31 cellular contexts compared by ENCODE assay signal in genomic region chr1:171379846-171380245, GRCh38.
"Had no signal": no experiment of that assay in that cellular context is flagged by ENCODE, and none has a peak within 500 bp of the region (broad histone marks: within the 10 kb centered on the region; RNA-seq: fewer than 3 reads in every experiment).

No MANE protein-coding gene starts in this region.

- H3K27ac Mint-ChIP-seq: activated CD4-positive, alpha-beta T cell treated with anti-CD3 and anti-CD28 coated beads, Interleukin-2, amount 10 ng/mL, durations not matched to agents 24 days and 14 days; activated CD8-positive, alpha-beta T cell treated with anti-CD3 and anti-CD28 coated beads, Interleukin-2, amount 10 ng/mL, durations not matched to agents 7 days and 5 days; activated naive CD4-positive, alpha-beta T cell treated with anti-CD3 and anti-CD28 coated beads, Interleukin-2, amount 50 U/mL, for 24 hours; activated naive CD8-positive, alpha-beta T cell treated with anti-CD3 and anti-CD28 coated beads, Interleukin-2, amount 10 ng/mL, durations not matched to agents 7 days and 5 days; activated T-cell treated with anti-CD3 and anti-CD28 coated beads, Interleukin-2, amount 50 U/mL, for 24 hours; activated T-helper 2 cell treated with anti-CD3 and anti-CD28 coated beads, Interferon-gamma antibody, Interleukin-2, Interleukin-4, amounts not matched to agents 10 μg/mL and 5 μg/mL and 100 μg/mL, durations not matched to agents 14 hours and 24 hours and 36 hours had no signal

- H3K4me3 Mint-ChIP-seq: activated CD4-positive, alpha-beta T cell treated with anti-CD3 and anti-CD28 coated beads, Interleukin-2, amount 10 ng/mL, durations not matched to agents 24 days and 14 days; activated CD8-positive, alpha-beta T cell treated with anti-CD3 and anti-CD28 coated beads, Interleukin-2, amount 10 ng/mL, durations not matched to agents 7 days and 5 days; activated naive CD4-positive, alpha-beta T cell treated with anti-CD3 and anti-CD28 coated beads, Interleukin-2, amount 50 U/mL, for 24 hours; activated naive CD8-positive, alpha-beta T cell treated with anti-CD3 and anti-CD28 coated beads, Interleukin-2, amount 10 ng/mL, durations not matched to agents 7 days and 5 days; activated T-cell treated with anti-CD3 and anti-CD28 coated beads, Interleukin-2, amount 50 U/mL, for 24 hours; central memory CD8-positive, alpha-beta T cell had no signal

- H3K36me3 Mint-ChIP-seq: activated naive CD4-positive, alpha-beta T cell treated with anti-CD3 and anti-CD28 coated beads, Interleukin-2, amount 50 U/mL, for 24 hours; activated naive CD8-positive, alpha-beta T cell treated with anti-CD3 and anti-CD28 coated beads, Interleukin-2, amount 10 ng/mL, durations not matched to agents 7 days and 5 days had no signal

- H3K9me3 ChIP-seq: ascending aorta, SJSA1 had no signal

- H3K4me2 ChIP-seq: KMS-11 had no signal

- H3K9ac ChIP-seq: KMS-11 had no signal

- ATAC-seq: activated CD8-positive, alpha-beta T cell treated with anti-CD3 and anti-CD28 coated beads, Interleukin-2, amount 10 ng/mL, durations not matched to agents 7 days and 5 days; PC-3; SK-N-SH treated with all-trans-retinoic acid at 6 μM for 48 hours had no signal

- DNase-seq: activated CD4-positive, alpha-beta T cell treated with anti-CD3 and anti-CD28 coated beads, Interleukin-2, amount 10 ng/mL, durations not matched to agents 24 days and 14 days; activated CD4-positive, alpha-beta T cell treated with anti-CD3 and anti-CD28 coated beads, Interleukin-2, amount 50 U/mL, for 48 hours; activated CD8-positive, alpha-beta T cell treated with anti-CD3 and anti-CD28 coated beads, Interleukin-2, amount 10 ng/mL, durations not matched to agents 7 days and 5 days; activated gamma-delta T cell; activated naive CD4-positive, alpha-beta T cell treated with Interleukin-2 at 50 U/mL for 16 hours; activated naive CD8-positive, alpha-beta T cell treated with anti-CD3 and anti-CD28 coated beads, Interleukin-2, amount 10 ng/mL, durations not matched to agents 7 days and 5 days; activated T-cell treated with anti-CD3 and anti-CD28 coated beads, Interleukin-2, amount 50 U/mL, for 24 hours; amygdala; NCI-H1105; NCI-H1417 treated with DMSO at 0.1 percent for 48 hours; NCI-H187 treated with DMSO at 0.1 percent for 48 hours; NCI-H2081; NCI-H345; NCI-H524 treated with DMSO at 0.1 percent for 48 hours; NK-92 treated with Interleukin-12 subunit alpha and Interleukin-12 subunit beta, amount 100 ng/mL, for 24 hours; PC-3; Peyer's patch; RPMI8226; SHP77 treated with DMSO at 0.1 percent for 48 hours; T-helper 1 cell; T-helper 2 cell; T1000; WERI-Rb-1 had no signal

- H3K4me1 ChIP-seq: ascending aorta, Peyer's patch, SJSA1 had no signal

- H3K27me3 ChIP-seq: ascending aorta, cardiac muscle cell, Peyer's patch, SJSA1 had no signal

- H3K27me3 Mint-ChIP-seq: activated CD4-positive, alpha-beta T cell treated with anti-CD3 and anti-CD28 coated beads, Interleukin-2, amount 10 ng/mL, durations not matched to agents 24 days and 14 days had no signal

- H3K27ac ChIP-seq: ascending aorta, cardiac muscle cell, KMS-11, Peyer's patch, SJSA1, WERI-Rb-1 had no signal

- H3K4me1 Mint-ChIP-seq: activated CD4-positive, alpha-beta T cell treated with anti-CD3 and anti-CD28 coated beads, Interleukin-2, amount 10 ng/mL, durations not matched to agents 24 days and 14 days; activated naive CD4-positive, alpha-beta T cell treated with anti-CD3 and anti-CD28 coated beads, Interleukin-2, amount 50 U/mL, for 24 hours; activated naive CD8-positive, alpha-beta T cell treated with anti-CD3 and anti-CD28 coated beads, Interleukin-2, amount 10 ng/mL, durations not matched to agents 7 days and 5 days; central memory CD8-positive, alpha-beta T cell had no signal

- H3K36me3 ChIP-seq: ascending aorta, cardiac muscle cell, Peyer's patch, SJSA1, WERI-Rb-1 had no signal

- H3K9me3 Mint-ChIP-seq: activated CD4-positive, alpha-beta T cell treated with anti-CD3 and anti-CD28 coated beads, Interleukin-2, amount 10 ng/mL, durations not matched to agents 24 days and 14 days; activated naive CD4-positive, alpha-beta T cell treated with anti-CD3 and anti-CD28 coated beads, Interleukin-2, amount 50 U/mL, for 24 hours; central memory CD8-positive, alpha-beta T cell had no signal

- H3K4me3 ChIP-seq: ascending aorta, cardiac muscle cell, Peyer's patch, SJSA1 had no signal
